Comparison of ENCODE assay signal across 14 cellular contexts in the genomic region with DNA sequence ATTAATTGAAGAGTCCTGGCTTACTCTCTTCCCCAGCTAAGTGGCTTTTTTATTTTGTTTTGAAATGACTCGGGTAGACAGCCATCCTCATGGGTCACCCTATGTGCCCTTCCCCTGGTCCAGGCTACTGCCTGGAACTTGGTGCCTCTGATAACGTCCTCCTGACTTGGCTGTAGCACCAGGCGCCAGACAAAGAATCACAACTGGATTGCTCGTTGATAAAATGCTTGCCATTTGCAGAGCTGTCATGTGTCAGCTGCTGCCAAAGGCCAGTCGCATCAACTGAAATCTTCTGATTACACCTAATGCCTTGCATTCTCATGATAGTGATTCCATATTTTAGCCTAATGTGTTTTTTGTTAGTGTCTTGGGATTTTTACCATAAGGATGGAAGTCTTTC. TPM values are rescaled to one million over a fixed set of nuclear protein-coding genes. Genes with fewer than 3 reads are reported as not detected.
DNase-seq lines count a peak whose midpoint lies in the region; ATAC-seq and TF ChIP-seq lines count a peak whose summit lies in the region.
"Had no signal": no experiment of that assay in that cellular context is flagged by ENCODE, and none has a peak within 500 bp of the region (broad histone marks: within the 10 kb centered on the region; RNA-seq: fewer than 3 reads in every experiment).

No MANE protein-coding gene starts in this region.

- H3K27ac Mint-ChIP-seq in Calu3 (ENCODE audit: unreplicated experiment) (peak overlapping the region; percentile 86), brain (peak overlapping the region in 4 of 5 experiments; percentile 59 to 96 (median 72))
- H3K27ac Mint-ChIP-seq in CD8-positive, alpha-beta T cell = no peak overlapping the region
- H3K27ac Mint-ChIP-seq: natural killer cell had no signal

- no peak overlapping the region for H3K9ac ChIP-seq in rectal smooth muscle tissue (ENCODE audit: low read length)

- no TSS peak for BruUV-seq in Calu3 (replicated peaks; lab: Mats Ljungman, UMichigan)

- H3K9me3 ChIP-seq in CD8-positive, alpha-beta T cell (ENCODE audit: low read length) = no peaks in the 10 kb centered on the region

- H3K27ac ChIP-seq in rectal smooth muscle tissue (ENCODE audit: low read depth, low read length) = peak overlapping the region; percentile 62
- no peak overlapping the region for H3K27ac ChIP-seq in CD8-positive, alpha-beta T cell (ENCODE audit: low read depth, low read length)

- DNase-seq in Calu3 = no peak
- peak; percentile 70 for DNase-seq in islet precursor cell
- DNase-seq in RKO (ENCODE audit: low spot score) = no peak
- no peak for DNase-seq in NCI-H69 (lab: John Stamatoyannopoulos, UW)
- no peak for DNase-seq in CD8-positive, alpha-beta T cell
- DNase-seq in NCI-H187 (lab: John Stamatoyannopoulos, UW) = no peak
- DNase-seq: effector CD8-positive, alpha-beta T cell; GDM1; hypothalamus; natural killer cell; NCI-H1694; stimulated activated naive CD4-positive, alpha-beta T cell treated with Interleukin-2 at 50 U/mL for 16 hours had no signal

- H3K4me1 Mint-ChIP-seq in Calu3 (ENCODE audit: low read depth, unreplicated experiment) = peaks cover 58% of the 10 kb centered on the region
- peaks cover 48% of the 10 kb centered on the region for H3K4me1 Mint-ChIP-seq in brain
- H3K4me1 Mint-ChIP-seq in CD8-positive, alpha-beta T cell (ENCODE audit: low read depth) = no peaks in the 10 kb centered on the region
- H3K4me1 Mint-ChIP-seq: natural killer cell had no signal

- peak overlapping the region; percentile 62 for H3K4me3 Mint-ChIP-seq in Calu3 (ENCODE audit: low read depth, unreplicated experiment)
- H3K4me3 Mint-ChIP-seq in brain = no peak overlapping the region
- H3K4me3 Mint-ChIP-seq in CD8-positive, alpha-beta T cell = no peak overlapping the region
- H3K4me3 Mint-ChIP-seq: natural killer cell had no signal

- H3K4me3 ChIP-seq in rectal smooth muscle tissue (ENCODE audit: low read length) = no peak overlapping the region
- no peak overlapping the region for H3K4me3 ChIP-seq in CD8-positive, alpha-beta T cell (ENCODE audit: low read depth, low read length)

- H3K4me1 ChIP-seq in rectal smooth muscle tissue (ENCODE audit: control insufficient read depth, insufficient read depth, low read length) = peaks cover 8% of the 10 kb centered on the region
- H3K4me1 ChIP-seq in CD8-positive, alpha-beta T cell (ENCODE audit: insufficient read depth, low read length) = no peaks in the 10 kb centered on the region

- POLR2A ChIA-PET in CD8-positive, alpha-beta T cell (lab: Charles Lee) = no interaction called here

- H3K27me3 Mint-ChIP-seq in Calu3 (ENCODE audit: unreplicated experiment) (no peaks in the 10 kb centered on the region), brain (peaks cover 54% of the 10 kb centered on the region)
- H3K27me3 Mint-ChIP-seq in CD8-positive, alpha-beta T cell (ENCODE audit: low read depth) = no peaks in the 10 kb centered on the region

- no peaks in the 10 kb centered on the region for H3K27me3 ChIP-seq in rectal smooth muscle tissue (ENCODE audit: control insufficient read depth, insufficient read depth, low read length)
- H3K27me3 ChIP-seq in CD8-positive, alpha-beta T cell (ENCODE audit: insufficient read depth, low read length) = no peaks in the 10 kb centered on the region

- intact Hi-C loops in Calu3 (cut with micrococcal nuclease; ENCODE audit: unreplicated experiment) = no loop called here
- intact Hi-C loops in CD8-positive, alpha-beta T cell (cut with DNase I, micrococcal nuclease) = no loop called here

- no peaks in the 10 kb centered on the region for H3K36me3 ChIP-seq in rectal smooth muscle tissue (ENCODE audit: control insufficient read depth, insufficient read depth, low read length)
- no peaks in the 10 kb centered on the region for H3K36me3 ChIP-seq in CD8-positive, alpha-beta T cell (ENCODE audit: insufficient read depth, low read length)

- H3K36me3 Mint-ChIP-seq in Calu3 (ENCODE audit: insufficient read depth, unreplicated experiment) (peaks cover 6% of the 10 kb centered on the region), brain (no peaks in the 10 kb centered on the region)
- no peaks in the 10 kb centered on the region for H3K36me3 Mint-ChIP-seq in CD8-positive, alpha-beta T cell
- H3K36me3 Mint-ChIP-seq: natural killer cell had no signal

- no peak for ATAC-seq in CD8-positive, alpha-beta T cell
- ATAC-seq: natural killer cell had no signal

- H3K9me3 Mint-ChIP-seq in Calu3 (ENCODE audit: low read depth, unreplicated experiment) (no peaks in the 10 kb centered on the region), brain (peaks cover 0 to 3% (median 0%) of the 10 kb centered on the region in 5 experiments)
- no peaks in the 10 kb centered on the region for H3K9me3 Mint-ChIP-seq in CD8-positive, alpha-beta T cell
- H3K9me3 Mint-ChIP-seq: natural killer cell had no signal

- TF ChIP-seq CTCF in Calu3 (IDR thresholded peaks at IDR 0.05; ENCODE audit: unreplicated experiment) = no peak
- no peak for TF ChIP-seq CTCF in brain (conservative IDR thresholded peaks at IDR 0.05)
- no peak for TF ChIP-seq CTCF in CD8-positive, alpha-beta T cell (IDR thresholded peaks at IDR 0.05)

- CTCF ChIA-PET in Calu3 (lab: Charles Lee) = interaction anchor here (0.6 to 1.2 kb wide), 2 partner anchors 51 to 74 kb away, joined by 3 read pairs; no protein-coding TSS in a partner anchor
- CTCF ChIA-PET in CD8-positive, alpha-beta T cell (lab: Charles Lee) = no interaction called here

RNA-seq across cellular contexts. Expression of a gene that starts 27.4 kb away (rescaled TPM):
- 81.1 and 89.4 TPM in 2 replicates for total RNA-seq in Calu3 (2022)
- polyA plus RNA-seq in brain (ENCODE audit: insufficient read depth, low read depth, low replicate concordance) = 46.0 TPM
- total RNA-seq in CD8-positive, alpha-beta T cell = 100 to 1,000 TPM; 293 to 298 TPM
